8 cellular contexts compared by ENCODE assay signal in the genomic region with DNA sequence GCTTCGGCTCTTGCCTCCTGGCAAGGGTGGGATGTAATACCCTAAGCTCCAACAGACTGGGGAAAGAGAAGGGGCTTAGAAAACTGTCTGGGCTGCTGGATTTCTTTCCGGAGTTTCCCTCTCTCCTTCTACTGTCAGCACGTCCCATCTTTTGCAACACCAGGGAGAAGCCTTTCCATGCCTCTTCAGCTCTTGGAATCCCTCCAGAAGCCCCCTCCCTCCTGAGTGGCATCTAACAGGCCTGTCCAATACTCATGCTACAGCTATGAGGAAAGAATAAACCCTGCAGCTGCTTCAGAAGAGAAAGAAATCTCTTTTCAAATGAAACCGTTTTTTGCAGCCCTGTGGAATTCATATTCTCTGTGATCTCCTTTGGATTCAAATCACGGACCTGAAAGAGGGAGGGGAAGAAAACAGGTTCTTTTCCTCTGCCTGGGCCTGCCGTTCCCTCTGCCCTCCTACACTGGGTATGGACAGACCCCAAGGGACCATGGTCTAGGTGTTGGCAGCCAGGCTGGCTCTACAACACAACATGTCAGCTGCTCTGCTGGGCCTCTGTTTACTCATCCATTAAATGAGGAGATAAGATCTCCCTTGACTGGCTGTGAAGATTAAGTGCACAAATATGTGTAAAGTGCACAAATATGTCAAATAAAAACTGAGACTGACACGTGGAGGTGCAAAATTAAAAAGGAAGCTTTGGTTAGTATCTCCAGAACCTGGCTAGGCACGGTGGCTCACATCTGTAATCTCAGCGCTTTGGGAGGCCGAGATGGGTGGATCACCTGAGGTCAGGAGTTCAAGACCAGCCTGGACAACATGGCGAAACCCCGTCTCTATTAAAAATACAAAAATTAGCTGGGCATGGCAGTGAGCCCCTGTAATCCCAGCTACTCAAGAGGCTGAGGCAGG. TPM values are rescaled to one million over a fixed set of nuclear protein-coding genes. Genes with fewer than 3 reads are reported as not detected.
DNase-seq lines count a peak whose midpoint lies in the region; ATAC-seq and TF ChIP-seq lines count a peak whose summit lies in the region.

No MANE protein-coding gene starts in this region.

- BruUV-seq in PC-3 (replicated peaks; lab: Mats Ljungman, UMichigan), result no TSS peak

- peak overlapping the region; percentile 83 for H3K9ac ChIP-seq in PC-3 (ENCODE audit: low read length)

- H3K4me2 ChIP-seq in PC-3 (ENCODE audit: low read length), result peak overlapping the region; percentile 80

- H3K36me3 ChIP-seq in PC-3 (ENCODE audit: low read depth, low read length), result no peaks in the 10 kb centered on the region
- no peaks in the 10 kb centered on the region for H3K36me3 ChIP-seq in esophagus squamous epithelium

- no peaks in the 10 kb centered on the region for H3K9me3 Mint-ChIP-seq in activated CD4-positive, alpha-beta memory T cell treated with anti-CD3 and anti-CD28 coated beads for 36 hours

- TF ChIP-seq CTCF in PC-3 (conservative IDR thresholded peaks at IDR 0.05; ENCODE audit: low read depth, low read length), result no peak
- TF ChIP-seq CTCF in esophagus squamous epithelium (IDR thresholded peaks at IDR 0.05), result no peak

- peak; percentile 76 for DNase-seq in HCEC 1CT
- DNase-seq in PC-3, result peak; percentile 89
- DNase-seq in esophagus squamous epithelium (lab: John Stamatoyannopoulos, UW), result no peak
- DNase-seq in smooth muscle cell of the brain vasculature (ENCODE audit: low read depth, low spot score), result peak; percentile 81
- no peak for DNase-seq in NCI-H1048 (lab: John Stamatoyannopoulos, UW)
- DNase-seq in stimulated activated naive CD4-positive, alpha-beta T cell (lab: John Stamatoyannopoulos, UW), result no peak
- DNase-seq in activated CD4-positive, alpha-beta memory T cell treated with anti-CD3 and anti-CD28 coated beads for 36 hours, result no peak

- H3K9me2 ChIP-seq in PC-3 (replicated peaks; ENCODE audit: low read length), result no peaks in the 10 kb centered on the region

- H3K4me1 Mint-ChIP-seq in activated CD4-positive, alpha-beta memory T cell treated with anti-CD3 and anti-CD28 coated beads for 36 hours (ENCODE audit: low read depth), result peaks cover 40% of the 10 kb centered on the region

- no peak overlapping the region for H3K27ac Mint-ChIP-seq in activated CD4-positive, alpha-beta memory T cell treated with anti-CD3 and anti-CD28 coated beads for 36 hours

- no peaks in the 10 kb centered on the region for H3K9me3 ChIP-seq in PC-3 (ENCODE audit: low read length)
- H3K9me3 ChIP-seq in esophagus squamous epithelium, result no peaks in the 10 kb centered on the region

- H4K20me1 ChIP-seq in PC-3 (ENCODE audit: low read length), result no peaks in the 10 kb centered on the region

- no peaks in the 10 kb centered on the region for H3K27me3 ChIP-seq in PC-3 (ENCODE audit: low read length)
- no peaks in the 10 kb centered on the region for H3K27me3 ChIP-seq in esophagus squamous epithelium

- CTCF ChIA-PET in PC-3 (lab: Charles Lee), result interaction anchor here (0.6 kb wide), 1 partner anchor 1663 kb away, joined by 3 read pairs; no protein-coding TSS in a partner anchor
- CTCF ChIA-PET in activated CD4-positive, alpha-beta memory T cell treated with anti-CD3 and anti-CD28 coated beads for 36 hours (lab: Charles Lee), result interaction anchor here (1.0 to 3.3 kb wide), 6 partner anchors 10 to 576 kb away, joined by 3 to 19 read pairs (median 4); no protein-coding TSS in a partner anchor

- H3K27ac ChIP-seq in PC-3 (ENCODE audit: low read length) (peak overlapping the region; percentile 94), esophagus squamous epithelium (peak overlapping the region; percentile 81 to 91 (median 86))

- 46 to 52% methylated on average over 12 of the region's 12 CpGs for WGBS in esophagus squamous epithelium, 2 donors

- H3K4me3 ChIP-seq in PC-3 (ENCODE audit: low read length) (peak overlapping the region; percentile 13; the same call in 1 of the 2 replicates), esophagus squamous epithelium (peak overlapping the region in 1 of 4 donors; percentile 17)

- H3K36me3 Mint-ChIP-seq in activated CD4-positive, alpha-beta memory T cell treated with anti-CD3 and anti-CD28 coated beads for 36 hours, result no peaks in the 10 kb centered on the region

- peaks cover 11% of the 10 kb centered on the region for H3F3A ChIP-seq in PC-3 (ENCODE audit: low read length, unreplicated experiment)

- no peak overlapping the region for H2AFZ ChIP-seq in PC-3 (ENCODE audit: low read length)

- ATAC-seq in PC-3 (peak; percentile 4), GM21390 (IDR thresholded peaks at IDR 0.05; ENCODE audit: unreplicated experiment) (no peak)

- intact Hi-C loops in PC-3 (cut with micrococcal nuclease), result loop anchor here (2.0 to 10.0 kb wide), 3 partner anchors 64 to 408 kb away; a partner anchor contains a TSS
- intact Hi-C loops in esophagus squamous epithelium (cut with DNase I), result no loop called here
- intact Hi-C loops in activated CD4-positive, alpha-beta memory T cell treated with anti-CD3 and anti-CD28 coated beads for 36 hours (cut with micrococcal nuclease), result no loop called here

- POLR2A ChIA-PET in PC-3 (lab: Charles Lee; ENCODE audit: unreplicated experiment), result no interaction called here
- POLR2A ChIA-PET in activated CD4-positive, alpha-beta memory T cell treated with anti-CD3 and anti-CD28 coated beads for 36 hours (lab: Charles Lee), result no interaction called here

- H3K4me3 Mint-ChIP-seq in activated CD4-positive, alpha-beta memory T cell treated with anti-CD3 and anti-CD28 coated beads for 36 hours, result no peak overlapping the region

- no peaks in the 10 kb centered on the region for H3K27me3 Mint-ChIP-seq in activated CD4-positive, alpha-beta memory T cell treated with anti-CD3 and anti-CD28 coated beads for 36 hours

- H3K79me2 ChIP-seq in PC-3 (ENCODE audit: low read length), result peaks cover 12% of the 10 kb centered on the region

- H3K4me1 ChIP-seq in PC-3 (ENCODE audit: insufficient read depth, low read length) (peaks cover 93% of the 10 kb centered on the region), esophagus squamous epithelium (peaks cover 27 to 73% (median 43%) of the 10 kb centered on the region in 3 donors)

- no peak for TF ChIP-seq POLR2A in esophagus squamous epithelium (IDR thresholded peaks at IDR 0.05)

RNA-seq across cellular contexts. Expression of a gene that starts 6.0 kb away (rescaled TPM):
- total RNA-seq in PC-3 (2014; rRNA removed), result 1,259 and 1,457 TPM in 2 replicates
- 100 to 1,000 TPM; 145 to 234 (median 177) TPM for total RNA-seq in esophagus squamous epithelium
- total RNA-seq in activated CD4-positive, alpha-beta memory T cell treated with anti-CD3 and anti-CD28 coated beads for 36 hours, result 10 to 100 TPM; 61.2 to 64.5 TPM

RNA-seq across cellular contexts. Expression of a gene that starts 40.8 kb away (rescaled TPM):
- total RNA-seq in PC-3 (2014; rRNA removed) (5.9 and 11.1 TPM in 2 replicates), esophagus squamous epithelium (1 to 10 TPM in 1 of 4 donors, under 1 TPM in 2, not detected in 1; 0.26 to 1.1 (median 0.57) TPM)
- total RNA-seq in activated CD4-positive, alpha-beta memory T cell treated with anti-CD3 and anti-CD28 coated beads for 36 hours, result not detected

Comparison
In these comparisons a context has a peak if more than half of its experiments do, and no peak if none do; other contexts are left out.
1. DNase-seq: peak in HCEC 1CT (single experiment), PC-3 (single experiment) and smooth muscle cell of the brain vasculature (single experiment); none in esophagus squamous epithelium (single experiment), NCI-H1048 (single experiment), stimulated activated naive CD4-positive, alpha-beta T cell (0 of 6) and activated CD4-positive, alpha-beta memory T cell treated with anti-CD3 and anti-CD28 coated beads for 36 hours (single experiment).